In genomic region chr11:96157517-96157873, GRCh38 we compare ENCODE assay signal across 10 cellular contexts.
DNase-seq lines count a peak whose midpoint lies in the region; ATAC-seq, FAIRE-seq and TF ChIP-seq lines count a peak whose summit lies in the region.
"Had no signal": no experiment of that assay in that cellular context is flagged by ENCODE, and none has a peak within 500 bp of the region (broad histone marks: within the 10 kb centered on the region; RNA-seq: fewer than 3 reads in every experiment).

No MANE protein-coding gene starts in this region.

- FAIRE-seq in GM12892 (lab: Jason Lieb, UNC), result no peak

- H3K4me2 ChIP-seq in BLaER1 treated with 17β-estradiol and CSF1 and Interleukin-3, amounts not matched to agents 10 nM and 100 nM, result peak overlapping the region; percentile 49 to 94 (median 82); a peak in 20 of 22 replicates

- peaks cover 0 to 26% (median 0%) of the 10 kb centered on the region in 11 experiments; a peak in 4 of 22 replicates for H3K36me3 ChIP-seq in BLaER1 treated with 17β-estradiol and CSF1 and Interleukin-3, amounts not matched to agents 10 nM and 100 nM
- no peaks in the 10 kb centered on the region for H3K36me3 ChIP-seq in Peyer's patch
- no peaks in the 10 kb centered on the region for H3K36me3 ChIP-seq in effector memory CD4-positive, alpha-beta T cell (ENCODE audit: control insufficient read depth, insufficient read depth, low read length)
- no peaks in the 10 kb centered on the region for H3K36me3 ChIP-seq in psoas muscle (ENCODE audit: insufficient read depth in 1 of 2, low read depth in 1 of 2)

- no peak overlapping the region for H3K4me3 ChIP-seq in BLaER1 treated with 17β-estradiol and CSF1 and Interleukin-3, amounts not matched to agents 10 nM and 100 nM
- no peak overlapping the region for H3K4me3 ChIP-seq in Peyer's patch
- no peak overlapping the region for H3K4me3 ChIP-seq in effector memory CD4-positive, alpha-beta T cell (ENCODE audit: insufficient read depth, low read depth, low read length, poor library complexity, severe bottlenecking)
- H3K4me3 ChIP-seq in psoas muscle, result no peak overlapping the region

- TF ChIP-seq CTCF in Peyer's patch (IDR thresholded peaks at IDR 0.05), result no peak
- TF ChIP-seq CTCF in psoas muscle (IDR thresholded peaks at IDR 0.05), result no peak

- DNase-seq in Peyer's patch (no peak), psoas muscle (no peak), mesenteric fat pad (ENCODE audit: low spot score) (no peak), dermis blood vessel endothelial cell (no peak), GM12892 (ENCODE audit: insufficient read length) (no peak)
- no peak for DNase-seq in effector memory CD4-positive, alpha-beta T cell
- DNase-seq: activated CD8-positive, alpha-beta memory T cell treated with anti-CD3 and anti-CD28 coated beads, Interleukin-2, amount 50 U/mL, for 48 hours; DMS 273 treated with DMSO at 0.1 percent for 48 hours had no signal

- ATAC-seq in psoas muscle, result no peak
- ATAC-seq in GM21528 (IDR thresholded peaks at IDR 0.05; ENCODE audit: low FRiP score, unreplicated experiment), result no peak

- peaks cover 0 to 2% (median 0%) of the 10 kb centered on the region in 11 experiments; a peak in 5 of 22 replicates for H3K9me3 ChIP-seq in BLaER1 treated with 17β-estradiol and CSF1 and Interleukin-3, amounts not matched to agents 10 nM and 100 nM (replicated peaks in 1 of 11)
- no peaks in the 10 kb centered on the region for H3K9me3 ChIP-seq in Peyer's patch
- no peaks in the 10 kb centered on the region for H3K9me3 ChIP-seq in effector memory CD4-positive, alpha-beta T cell (ENCODE audit: control insufficient read depth, low read length)
- no peaks in the 10 kb centered on the region for H3K9me3 ChIP-seq in psoas muscle

- H3K9ac ChIP-seq in BLaER1 treated with 17β-estradiol and CSF1 and Interleukin-3, amounts not matched to agents 10 nM and 100 nM, result peak overlapping the region in 6 of 11 experiments; percentile 24 to 77 (median 64); a peak in 7 of 22 replicates

- peaks cover 18 to 93% (median 45%) of the 10 kb centered on the region in 10 experiments for H3K4me1 ChIP-seq in BLaER1 treated with 17β-estradiol and CSF1 and Interleukin-3, amounts not matched to agents 10 nM and 100 nM
- H3K4me1 ChIP-seq in Peyer's patch, result peaks cover 0 to 31% (median 7%) of the 10 kb centered on the region in 4 donors
- peaks cover 28% of the 10 kb centered on the region for H3K4me1 ChIP-seq in effector memory CD4-positive, alpha-beta T cell (ENCODE audit: control insufficient read depth, insufficient read depth, low read length, poor library complexity, severe bottlenecking)
- peaks cover 3% of the 10 kb centered on the region for H3K4me1 ChIP-seq in psoas muscle

- intact Hi-C loops in psoas muscle (cut with DNase I), result no loop called here

- TF ChIP-seq POLR2A in Peyer's patch (IDR thresholded peaks at IDR 0.05), result no peak
- no peak for TF ChIP-seq POLR2A in GM12892 (IDR thresholded peaks at IDR 0.05; ENCODE audit: low read depth, low read length)

- H4K20me1 ChIP-seq in BLaER1 treated with 17β-estradiol and CSF1 and Interleukin-3, amounts not matched to agents 10 nM and 100 nM, result no peaks in the 10 kb centered on the region

- peak overlapping the region in 10 of 11 experiments; percentile 72 to 93 (median 80); a peak in 19 of 22 replicates for H3K27ac ChIP-seq in BLaER1 treated with 17β-estradiol and CSF1 and Interleukin-3, amounts not matched to agents 10 nM and 100 nM
- peak overlapping the region in 3 of 4 donors; percentile 57 to 82 (median 75) for H3K27ac ChIP-seq in Peyer's patch
- peak overlapping the region; percentile 21 for H3K27ac ChIP-seq in effector memory CD4-positive, alpha-beta T cell (ENCODE audit: insufficient read depth, low read length, poor library complexity, severe bottlenecking)
- peak overlapping the region; percentile 43 for H3K27ac ChIP-seq in psoas muscle

- no peaks in the 10 kb centered on the region for H3K27me3 ChIP-seq in BLaER1 treated with 17β-estradiol and CSF1 and Interleukin-3, amounts not matched to agents 10 nM and 100 nM
- no peaks in the 10 kb centered on the region for H3K27me3 ChIP-seq in Peyer's patch
- no peaks in the 10 kb centered on the region for H3K27me3 ChIP-seq in effector memory CD4-positive, alpha-beta T cell (replicated peaks; ENCODE audit: control insufficient read depth, insufficient read depth, low read length, poor library complexity, severe bottlenecking)
- H3K27me3 ChIP-seq in psoas muscle (ENCODE audit: insufficient read depth in 3 of 3, low read length in 2 of 3), result no peaks in the 10 kb centered on the region

Comparison
In these comparisons a context has a peak if more than half of its experiments do, and no peak if none do; other contexts are left out.
1. H3K27ac ChIP-seq: peak in every context shown above with its lines; median percentile 80 in BLaER1 treated with 17β-estradiol and CSF1 and Interleukin-3, amounts not matched to agents 10 nM and 100 nM; 75 in Peyer's patch; 43 in psoas muscle; 21 in effector memory CD4-positive, alpha-beta T cell.